4 cellular contexts compared by ENCODE assay signal in the genomic region with DNA sequence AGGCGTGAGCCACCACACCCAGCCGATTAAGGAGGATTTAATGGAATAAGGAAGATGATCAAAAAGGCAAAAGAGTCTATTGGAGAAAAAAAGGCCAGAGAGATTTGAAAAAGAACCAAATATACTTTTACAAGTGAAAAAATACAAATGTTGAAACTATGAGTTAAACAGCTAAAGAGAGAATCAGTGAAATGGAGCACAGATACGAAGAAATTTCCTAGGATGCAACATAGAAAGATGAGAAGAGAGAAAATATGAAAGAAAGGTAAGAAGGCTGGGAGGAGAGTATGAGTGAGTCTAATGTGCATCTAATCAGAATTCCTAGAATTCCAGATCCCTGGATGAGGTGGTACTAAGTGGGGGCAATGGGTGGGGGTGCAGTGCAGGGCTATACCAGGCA.
TF ChIP-seq lines count a peak whose summit lies in the region.

No MANE protein-coding gene starts in this region.

TF ChIP-seq in SK-N-SH treated with all-trans-retinoic acid at 6 μM for 48 hours, 23 proteins besides CTCF, POLR2A, EP300 and RAD21:
- TF ChIP-seq, protein P1, sequence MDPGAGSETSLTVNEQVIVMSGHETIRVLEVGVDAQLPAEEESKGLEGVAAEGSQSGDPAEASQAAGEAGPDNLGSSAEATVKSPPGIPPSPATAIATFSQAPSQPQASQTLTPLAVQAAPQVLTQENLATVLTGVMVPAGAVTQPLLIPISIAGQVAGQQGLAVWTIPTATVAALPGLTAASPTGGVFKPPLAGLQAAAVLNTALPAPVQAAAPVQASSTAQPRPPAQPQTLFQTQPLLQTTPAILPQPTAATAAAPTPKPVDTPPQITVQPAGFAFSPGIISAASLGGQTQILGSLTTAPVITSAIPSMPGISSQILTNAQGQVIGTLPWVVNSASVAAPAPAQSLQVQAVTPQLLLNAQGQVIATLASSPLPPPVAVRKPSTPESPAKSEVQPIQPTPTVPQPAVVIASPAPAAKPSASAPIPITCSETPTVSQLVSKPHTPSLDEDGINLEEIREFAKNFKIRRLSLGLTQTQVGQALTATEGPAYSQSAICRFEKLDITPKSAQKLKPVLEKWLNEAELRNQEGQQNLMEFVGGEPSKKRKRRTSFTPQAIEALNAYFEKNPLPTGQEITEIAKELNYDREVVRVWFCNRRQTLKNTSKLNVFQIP (CRISPR knock-in tag; IDR thresholded peaks at IDR 0.05; ENCODE audit: borderline replicate concordance, low read depth) = no peak
- peak; percentile 82 for TF ChIP-seq ZFP30 (CRISPR knock-in tag; IDR thresholded peaks at IDR 0.05)

TF ChIP-seq in SK-N-SH, 30 proteins besides CTCF, POLR2A, EP300 and RAD21 (continued from another document and continues in another):
- TF ChIP-seq, protein P2, sequence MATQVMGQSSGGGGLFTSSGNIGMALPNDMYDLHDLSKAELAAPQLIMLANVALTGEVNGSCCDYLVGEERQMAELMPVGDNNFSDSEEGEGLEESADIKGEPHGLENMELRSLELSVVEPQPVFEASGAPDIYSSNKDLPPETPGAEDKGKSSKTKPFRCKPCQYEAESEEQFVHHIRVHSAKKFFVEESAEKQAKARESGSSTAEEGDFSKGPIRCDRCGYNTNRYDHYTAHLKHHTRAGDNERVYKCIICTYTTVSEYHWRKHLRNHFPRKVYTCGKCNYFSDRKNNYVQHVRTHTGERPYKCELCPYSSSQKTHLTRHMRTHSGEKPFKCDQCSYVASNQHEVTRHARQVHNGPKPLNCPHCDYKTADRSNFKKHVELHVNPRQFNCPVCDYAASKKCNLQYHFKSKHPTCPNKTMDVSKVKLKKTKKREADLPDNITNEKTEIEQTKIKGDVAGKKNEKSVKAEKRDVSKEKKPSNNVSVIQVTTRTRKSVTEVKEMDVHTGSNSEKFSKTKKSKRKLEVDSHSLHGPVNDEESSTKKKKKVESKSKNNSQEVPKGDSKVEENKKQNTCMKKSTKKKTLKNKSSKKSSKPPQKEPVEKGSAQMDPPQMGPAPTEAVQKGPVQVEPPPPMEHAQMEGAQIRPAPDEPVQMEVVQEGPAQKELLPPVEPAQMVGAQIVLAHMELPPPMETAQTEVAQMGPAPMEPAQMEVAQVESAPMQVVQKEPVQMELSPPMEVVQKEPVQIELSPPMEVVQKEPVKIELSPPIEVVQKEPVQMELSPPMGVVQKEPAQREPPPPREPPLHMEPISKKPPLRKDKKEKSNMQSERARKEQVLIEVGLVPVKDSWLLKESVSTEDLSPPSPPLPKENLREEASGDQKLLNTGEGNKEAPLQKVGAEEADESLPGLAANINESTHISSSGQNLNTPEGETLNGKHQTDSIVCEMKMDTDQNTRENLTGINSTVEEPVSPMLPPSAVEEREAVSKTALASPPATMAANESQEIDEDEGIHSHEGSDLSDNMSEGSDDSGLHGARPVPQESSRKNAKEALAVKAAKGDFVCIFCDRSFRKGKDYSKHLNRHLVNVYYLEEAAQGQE (IDR thresholded peaks at IDR 0.05; ENCODE audit: low read depth, low read length) = no peak
- TF ChIP-seq, protein P3, sequence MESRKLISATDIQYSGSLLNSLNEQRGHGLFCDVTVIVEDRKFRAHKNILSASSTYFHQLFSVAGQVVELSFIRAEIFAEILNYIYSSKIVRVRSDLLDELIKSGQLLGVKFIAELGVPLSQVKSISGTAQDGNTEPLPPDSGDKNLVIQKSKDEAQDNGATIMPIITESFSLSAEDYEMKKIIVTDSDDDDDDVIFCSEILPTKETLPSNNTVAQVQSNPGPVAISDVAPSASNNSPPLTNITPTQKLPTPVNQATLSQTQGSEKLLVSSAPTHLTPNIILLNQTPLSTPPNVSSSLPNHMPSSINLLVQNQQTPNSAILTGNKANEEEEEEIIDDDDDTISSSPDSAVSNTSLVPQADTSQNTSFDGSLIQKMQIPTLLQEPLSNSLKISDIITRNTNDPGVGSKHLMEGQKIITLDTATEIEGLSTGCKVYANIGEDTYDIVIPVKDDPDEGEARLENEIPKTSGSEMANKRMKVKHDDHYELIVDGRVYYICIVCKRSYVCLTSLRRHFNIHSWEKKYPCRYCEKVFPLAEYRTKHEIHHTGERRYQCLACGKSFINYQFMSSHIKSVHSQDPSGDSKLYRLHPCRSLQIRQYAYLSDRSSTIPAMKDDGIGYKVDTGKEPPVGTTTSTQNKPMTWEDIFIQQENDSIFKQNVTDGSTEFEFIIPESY (IDR thresholded peaks at IDR 0.05; ENCODE audit: borderline replicate concordance, low read depth) = no peak
- TF ChIP-seq, protein P4, sequence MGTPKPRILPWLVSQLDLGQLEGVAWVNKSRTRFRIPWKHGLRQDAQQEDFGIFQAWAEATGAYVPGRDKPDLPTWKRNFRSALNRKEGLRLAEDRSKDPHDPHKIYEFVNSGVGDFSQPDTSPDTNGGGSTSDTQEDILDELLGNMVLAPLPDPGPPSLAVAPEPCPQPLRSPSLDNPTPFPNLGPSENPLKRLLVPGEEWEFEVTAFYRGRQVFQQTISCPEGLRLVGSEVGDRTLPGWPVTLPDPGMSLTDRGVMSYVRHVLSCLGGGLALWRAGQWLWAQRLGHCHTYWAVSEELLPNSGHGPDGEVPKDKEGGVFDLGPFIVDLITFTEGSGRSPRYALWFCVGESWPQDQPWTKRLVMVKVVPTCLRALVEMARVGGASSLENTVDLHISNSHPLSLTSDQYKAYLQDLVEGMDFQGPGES (IDR thresholded peaks at IDR 0.05; ENCODE audit: low read depth, low read length) = no peak
- TF ChIP-seq SIN3A (IDR thresholded peaks at IDR 0.05; ENCODE audit: borderline replicate concordance, low read depth, low read length) = no peak
- no peak for TF ChIP-seq FOXJ3 (CRISPR knock-in tag; IDR thresholded peaks at IDR 0.05)
- TF ChIP-seq RXRA (IDR thresholded peaks at IDR 0.05; ENCODE audit: borderline replicate concordance, low read depth) = no peak
- TF ChIP-seq JUND (IDR thresholded peaks at IDR 0.05) = no peak
- TF ChIP-seq SMC3 (IDR thresholded peaks at IDR 0.05; ENCODE audit: low read depth, low read length) = no peak
- TF ChIP-seq TCF12 (IDR thresholded peaks at IDR 0.05) = no peak
- TF ChIP-seq NRF1 (IDR thresholded peaks at IDR 0.05; ENCODE audit: low read depth, low read length) = no peak

TF ChIP-seq in HEK293, 187 proteins besides CTCF, POLR2A, EP300 and RAD21:
- TF ChIP-seq, protein P5, sequence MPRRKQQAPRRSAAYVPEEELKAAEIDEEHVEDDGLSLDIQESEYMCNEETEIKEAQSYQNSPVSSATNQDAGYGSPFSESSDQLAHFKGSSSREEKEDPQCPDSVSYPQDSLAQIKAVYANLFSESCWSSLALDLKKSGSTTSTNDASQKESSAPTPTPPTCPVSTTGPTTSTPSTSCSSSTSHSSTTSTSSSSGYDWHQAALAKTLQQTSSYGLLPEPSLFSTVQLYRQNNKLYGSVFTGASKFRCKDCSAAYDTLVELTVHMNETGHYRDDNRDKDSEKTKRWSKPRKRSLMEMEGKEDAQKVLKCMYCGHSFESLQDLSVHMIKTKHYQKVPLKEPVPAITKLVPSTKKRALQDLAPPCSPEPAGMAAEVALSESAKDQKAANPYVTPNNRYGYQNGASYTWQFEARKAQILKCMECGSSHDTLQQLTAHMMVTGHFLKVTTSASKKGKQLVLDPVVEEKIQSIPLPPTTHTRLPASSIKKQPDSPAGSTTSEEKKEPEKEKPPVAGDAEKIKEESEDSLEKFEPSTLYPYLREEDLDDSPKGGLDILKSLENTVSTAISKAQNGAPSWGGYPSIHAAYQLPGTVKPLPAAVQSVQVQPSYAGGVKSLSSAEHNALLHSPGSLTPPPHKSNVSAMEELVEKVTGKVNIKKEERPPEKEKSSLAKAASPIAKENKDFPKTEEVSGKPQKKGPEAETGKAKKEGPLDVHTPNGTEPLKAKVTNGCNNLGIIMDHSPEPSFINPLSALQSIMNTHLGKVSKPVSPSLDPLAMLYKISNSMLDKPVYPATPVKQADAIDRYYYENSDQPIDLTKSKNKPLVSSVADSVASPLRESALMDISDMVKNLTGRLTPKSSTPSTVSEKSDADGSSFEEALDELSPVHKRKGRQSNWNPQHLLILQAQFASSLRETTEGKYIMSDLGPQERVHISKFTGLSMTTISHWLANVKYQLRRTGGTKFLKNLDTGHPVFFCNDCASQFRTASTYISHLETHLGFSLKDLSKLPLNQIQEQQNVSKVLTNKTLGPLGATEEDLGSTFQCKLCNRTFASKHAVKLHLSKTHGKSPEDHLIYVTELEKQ (tag by site-specific recombination; IDR thresholded peaks at IDR 0.05; ENCODE audit: borderline replicate concordance) = no peak
- TF ChIP-seq, protein P6, sequence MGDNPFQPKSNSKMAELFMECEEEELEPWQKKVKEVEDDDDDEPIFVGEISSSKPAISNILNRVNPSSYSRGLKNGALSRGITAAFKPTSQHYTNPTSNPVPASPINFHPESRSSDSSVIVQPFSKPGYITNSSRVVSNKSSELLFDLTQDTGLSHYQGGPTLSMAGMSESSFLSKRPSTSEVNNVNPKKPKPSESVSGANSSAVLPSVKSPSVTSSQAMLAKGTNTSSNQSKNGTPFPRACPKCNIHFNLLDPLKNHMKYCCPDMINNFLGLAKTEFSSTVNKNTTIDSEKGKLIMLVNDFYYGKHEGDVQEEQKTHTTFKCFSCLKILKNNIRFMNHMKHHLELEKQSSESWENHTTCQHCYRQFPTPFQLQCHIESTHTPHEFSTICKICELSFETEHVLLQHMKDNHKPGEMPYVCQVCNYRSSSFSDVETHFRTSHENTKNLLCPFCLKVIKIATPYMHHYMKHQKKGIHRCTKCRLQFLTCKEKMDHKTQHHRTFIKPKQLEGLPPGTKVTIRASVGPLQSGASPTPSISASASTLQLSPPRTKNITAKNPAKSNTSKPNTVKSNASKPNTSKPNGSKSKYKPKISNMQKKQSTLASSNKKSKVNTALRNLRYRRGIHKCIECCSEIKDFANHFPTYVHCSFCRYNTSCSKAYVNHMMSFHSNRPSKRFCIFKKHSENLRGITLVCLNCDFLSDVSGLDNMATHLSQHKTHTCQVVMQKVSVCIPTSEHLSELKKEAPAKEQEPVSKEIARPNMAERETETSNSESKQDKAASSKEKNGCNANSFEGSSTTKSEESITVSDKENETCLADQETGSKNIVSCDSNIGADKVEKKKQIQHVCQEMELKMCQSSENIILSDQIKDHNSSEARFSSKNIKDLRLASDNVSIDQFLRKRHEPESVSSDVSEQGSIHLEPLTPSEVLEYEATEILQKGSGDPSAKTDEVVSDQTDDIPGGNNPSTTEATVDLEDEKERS (tag by site-specific recombination; IDR thresholded peaks at IDR 0.05) = 0 out of 2 replicates have a peak, but pooled peaks have one; percentile 79
- no peak for TF ChIP-seq ZNF169 (tag by site-specific recombination; IDR thresholded peaks at IDR 0.05)

TF ChIP-seq in K562, 482 proteins besides CTCF, POLR2A, EP300 and RAD21:
- TF ChIP-seq, protein P7, sequence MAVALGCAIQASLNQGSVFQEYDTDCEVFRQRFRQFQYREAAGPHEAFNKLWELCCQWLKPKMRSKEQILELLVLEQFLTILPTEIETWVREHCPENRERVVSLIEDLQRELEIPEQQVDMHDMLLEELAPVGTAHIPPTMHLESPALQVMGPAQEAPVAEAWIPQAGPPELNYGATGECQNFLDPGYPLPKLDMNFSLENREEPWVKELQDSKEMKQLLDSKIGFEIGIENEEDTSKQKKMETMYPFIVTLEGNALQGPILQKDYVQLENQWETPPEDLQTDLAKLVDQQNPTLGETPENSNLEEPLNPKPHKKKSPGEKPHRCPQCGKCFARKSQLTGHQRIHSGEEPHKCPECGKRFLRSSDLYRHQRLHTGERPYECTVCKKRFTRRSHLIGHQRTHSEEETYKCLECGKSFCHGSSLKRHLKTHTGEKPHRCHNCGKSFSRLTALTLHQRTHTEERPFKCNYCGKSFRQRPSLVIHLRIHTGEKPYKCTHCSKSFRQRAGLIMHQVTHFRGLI (CRISPR knock-in tag; IDR thresholded peaks at IDR 0.05) = no peak
- TF ChIP-seq, protein P8, sequence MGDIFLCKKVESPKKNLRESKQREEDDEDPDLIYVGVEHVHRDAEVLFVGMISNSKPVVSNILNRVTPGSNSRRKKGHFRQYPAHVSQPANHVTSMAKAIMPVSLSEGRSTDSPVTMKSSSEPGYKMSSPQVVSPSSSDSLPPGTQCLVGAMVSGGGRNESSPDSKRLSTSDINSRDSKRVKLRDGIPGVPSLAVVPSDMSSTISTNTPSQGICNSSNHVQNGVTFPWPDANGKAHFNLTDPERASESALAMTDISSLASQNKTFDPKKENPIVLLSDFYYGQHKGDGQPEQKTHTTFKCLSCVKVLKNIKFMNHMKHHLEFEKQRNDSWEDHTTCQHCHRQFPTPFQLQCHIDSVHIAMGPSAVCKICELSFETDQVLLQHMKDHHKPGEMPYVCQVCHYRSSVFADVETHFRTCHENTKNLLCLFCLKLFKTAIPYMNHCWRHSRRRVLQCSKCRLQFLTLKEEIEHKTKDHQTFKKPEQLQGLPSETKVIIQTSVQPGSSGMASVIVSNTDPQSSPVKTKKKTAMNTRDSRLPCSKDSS (IDR thresholded peaks at IDR 0.05; ENCODE audit: low read depth, partially characterized antibody) = peak; percentile 54
- 0 out of 3 replicates have a peak, but pooled peaks of 1 of the 2 experiments have one; percentile 34 for TF ChIP-seq CBX3 (IDR thresholded peaks at IDR 0.05; ENCODE audit: borderline replicate concordance in 1 of 2, low read length in 2 of 2)
- 0 out of 4 replicates have a peak, but pooled peaks of 1 of the 2 experiments have one; percentile 17 for TF ChIP-seq TRIM24 (IDR thresholded peaks at IDR 0.05)
- no peak for TF ChIP-seq MIER1 (IDR thresholded peaks at IDR 0.05; ENCODE audit: low read depth)
- TF ChIP-seq ZC3H11A (IDR thresholded peaks at IDR 0.05; ENCODE audit: low read depth, low read length) = no peak
TF ChIP-seq in K562: peak in this region for 3.
